1 cellular context compared by ENCODE assay signal in the genomic region with DNA sequence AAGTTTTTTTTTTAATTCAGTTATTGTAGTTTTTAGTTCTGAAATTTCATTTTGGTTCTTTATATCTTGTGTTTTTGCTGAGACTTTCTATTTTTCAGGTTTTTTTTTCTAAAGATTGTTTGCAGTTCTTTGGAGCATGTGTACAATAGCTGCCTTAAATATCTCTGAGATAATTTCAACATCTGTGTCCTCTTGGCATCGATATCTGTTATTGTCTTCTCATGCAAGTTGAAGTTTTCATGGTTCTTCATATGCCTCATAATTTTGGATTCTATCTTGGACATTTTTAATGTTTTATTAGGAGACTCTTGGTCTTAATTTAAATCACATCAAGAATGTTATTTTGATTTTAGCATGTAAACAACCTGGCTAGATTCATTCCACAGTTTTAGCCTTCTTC.
TF ChIP-seq lines count a peak whose summit lies in the region.

No MANE protein-coding gene starts in this region.

TF ChIP-seq in GM23338, 12 proteins besides CTCF, POLR2A, EP300 and RAD21 (continued from another document):
- TF ChIP-seq, protein P1, sequence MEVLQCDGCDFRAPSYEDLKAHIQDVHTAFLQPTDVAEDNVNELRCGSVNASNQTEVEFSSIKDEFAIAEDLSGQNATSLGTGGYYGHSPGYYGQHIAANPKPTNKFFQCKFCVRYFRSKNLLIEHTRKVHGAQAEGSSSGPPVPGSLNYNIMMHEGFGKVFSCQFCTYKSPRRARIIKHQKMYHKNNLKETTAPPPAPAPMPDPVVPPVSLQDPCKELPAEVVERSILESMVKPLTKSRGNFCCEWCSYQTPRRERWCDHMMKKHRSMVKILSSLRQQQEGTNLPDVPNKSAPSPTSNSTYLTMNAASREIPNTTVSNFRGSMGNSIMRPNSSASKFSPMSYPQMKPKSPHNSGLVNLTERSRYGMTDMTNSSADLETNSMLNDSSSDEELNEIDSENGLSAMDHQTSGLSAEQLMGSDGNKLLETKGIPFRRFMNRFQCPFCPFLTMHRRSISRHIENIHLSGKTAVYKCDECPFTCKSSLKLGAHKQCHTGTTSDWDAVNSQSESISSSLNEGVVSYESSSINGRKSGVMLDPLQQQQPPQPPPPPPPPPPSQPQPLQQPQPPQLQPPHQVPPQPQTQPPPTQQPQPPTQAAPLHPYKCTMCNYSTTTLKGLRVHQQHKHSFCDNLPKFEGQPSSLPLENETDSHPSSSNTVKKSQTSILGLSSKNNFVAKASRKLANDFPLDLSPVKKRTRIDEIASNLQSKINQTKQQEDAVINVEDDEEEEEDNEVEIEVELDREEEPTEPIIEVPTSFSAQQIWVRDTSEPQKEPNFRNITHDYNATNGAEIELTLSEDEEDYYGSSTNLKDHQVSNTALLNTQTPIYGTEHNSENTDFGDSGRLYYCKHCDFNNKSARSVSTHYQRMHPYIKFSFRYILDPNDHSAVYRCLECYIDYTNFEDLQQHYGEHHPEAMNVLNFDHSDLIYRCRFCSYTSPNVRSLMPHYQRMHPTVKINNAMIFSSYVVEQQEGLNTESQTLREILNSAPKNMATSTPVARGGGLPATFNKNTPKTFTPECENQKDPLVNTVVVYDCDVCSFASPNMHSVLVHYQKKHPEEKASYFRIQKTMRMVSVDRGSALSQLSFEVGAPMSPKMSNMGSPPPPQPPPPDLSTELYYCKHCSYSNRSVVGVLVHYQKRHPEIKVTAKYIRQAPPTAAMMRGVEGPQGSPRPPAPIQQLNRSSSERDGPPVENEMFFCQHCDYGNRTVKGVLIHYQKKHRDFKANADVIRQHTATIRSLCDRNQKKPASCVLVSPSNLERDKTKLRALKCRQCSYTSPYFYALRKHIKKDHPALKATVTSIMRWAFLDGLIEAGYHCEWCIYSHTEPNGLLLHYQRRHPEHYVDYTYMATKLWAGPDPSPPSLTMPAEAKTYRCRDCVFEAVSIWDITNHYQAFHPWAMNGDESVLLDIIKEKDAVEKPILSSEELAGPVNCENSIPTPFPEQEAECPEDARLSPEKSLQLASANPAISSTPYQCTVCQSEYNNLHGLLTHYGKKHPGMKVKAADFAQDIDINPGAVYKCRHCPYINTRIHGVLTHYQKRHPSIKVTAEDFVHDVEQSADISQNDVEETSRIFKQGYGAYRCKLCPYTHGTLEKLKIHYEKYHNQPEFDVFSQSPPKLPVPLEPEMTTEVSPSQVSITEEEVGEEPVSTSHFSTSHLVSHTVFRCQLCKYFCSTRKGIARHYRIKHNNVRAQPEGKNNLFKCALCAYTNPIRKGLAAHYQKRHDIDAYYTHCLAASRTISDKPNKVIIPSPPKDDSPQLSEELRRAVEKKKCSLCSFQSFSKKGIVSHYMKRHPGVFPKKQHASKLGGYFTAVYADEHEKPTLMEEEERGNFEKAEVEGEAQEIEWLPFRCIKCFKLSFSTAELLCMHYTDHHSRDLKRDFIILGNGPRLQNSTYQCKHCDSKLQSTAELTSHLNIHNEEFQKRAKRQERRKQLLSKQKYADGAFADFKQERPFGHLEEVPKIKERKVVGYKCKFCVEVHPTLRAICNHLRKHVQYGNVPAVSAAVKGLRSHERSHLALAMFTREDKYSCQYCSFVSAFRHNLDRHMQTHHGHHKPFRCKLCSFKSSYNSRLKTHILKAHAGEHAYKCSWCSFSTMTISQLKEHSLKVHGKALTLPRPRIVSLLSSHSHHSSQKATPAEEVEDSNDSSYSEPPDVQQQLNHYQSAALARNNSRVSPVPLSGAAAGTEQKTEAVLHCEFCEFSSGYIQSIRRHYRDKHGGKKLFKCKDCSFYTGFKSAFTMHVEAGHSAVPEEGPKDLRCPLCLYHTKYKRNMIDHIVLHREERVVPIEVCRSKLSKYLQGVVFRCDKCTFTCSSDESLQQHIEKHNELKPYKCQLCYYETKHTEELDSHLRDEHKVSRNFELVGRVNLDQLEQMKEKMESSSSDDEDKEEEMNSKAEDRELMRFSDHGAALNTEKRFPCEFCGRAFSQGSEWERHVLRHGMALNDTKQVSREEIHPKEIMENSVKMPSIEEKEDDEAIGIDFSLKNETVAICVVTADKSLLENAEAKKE (CRISPR knock-in tag; IDR thresholded peaks at IDR 0.05), result no peak
- TF ChIP-seq JUNB (IDR thresholded peaks at IDR 0.05; ENCODE audit: unreplicated experiment), result no peak
- TF ChIP-seq EZH2phosphoT487 (IDR thresholded peaks at IDR 0.05; ENCODE audit: unreplicated experiment), result no peak
- TF ChIP-seq, protein P2, sequence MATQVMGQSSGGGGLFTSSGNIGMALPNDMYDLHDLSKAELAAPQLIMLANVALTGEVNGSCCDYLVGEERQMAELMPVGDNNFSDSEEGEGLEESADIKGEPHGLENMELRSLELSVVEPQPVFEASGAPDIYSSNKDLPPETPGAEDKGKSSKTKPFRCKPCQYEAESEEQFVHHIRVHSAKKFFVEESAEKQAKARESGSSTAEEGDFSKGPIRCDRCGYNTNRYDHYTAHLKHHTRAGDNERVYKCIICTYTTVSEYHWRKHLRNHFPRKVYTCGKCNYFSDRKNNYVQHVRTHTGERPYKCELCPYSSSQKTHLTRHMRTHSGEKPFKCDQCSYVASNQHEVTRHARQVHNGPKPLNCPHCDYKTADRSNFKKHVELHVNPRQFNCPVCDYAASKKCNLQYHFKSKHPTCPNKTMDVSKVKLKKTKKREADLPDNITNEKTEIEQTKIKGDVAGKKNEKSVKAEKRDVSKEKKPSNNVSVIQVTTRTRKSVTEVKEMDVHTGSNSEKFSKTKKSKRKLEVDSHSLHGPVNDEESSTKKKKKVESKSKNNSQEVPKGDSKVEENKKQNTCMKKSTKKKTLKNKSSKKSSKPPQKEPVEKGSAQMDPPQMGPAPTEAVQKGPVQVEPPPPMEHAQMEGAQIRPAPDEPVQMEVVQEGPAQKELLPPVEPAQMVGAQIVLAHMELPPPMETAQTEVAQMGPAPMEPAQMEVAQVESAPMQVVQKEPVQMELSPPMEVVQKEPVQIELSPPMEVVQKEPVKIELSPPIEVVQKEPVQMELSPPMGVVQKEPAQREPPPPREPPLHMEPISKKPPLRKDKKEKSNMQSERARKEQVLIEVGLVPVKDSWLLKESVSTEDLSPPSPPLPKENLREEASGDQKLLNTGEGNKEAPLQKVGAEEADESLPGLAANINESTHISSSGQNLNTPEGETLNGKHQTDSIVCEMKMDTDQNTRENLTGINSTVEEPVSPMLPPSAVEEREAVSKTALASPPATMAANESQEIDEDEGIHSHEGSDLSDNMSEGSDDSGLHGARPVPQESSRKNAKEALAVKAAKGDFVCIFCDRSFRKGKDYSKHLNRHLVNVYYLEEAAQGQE (IDR thresholded peaks at IDR 0.05; ENCODE audit: unreplicated experiment), result no peak
- TF ChIP-seq CREB1 (CRISPR knock-in tag; IDR thresholded peaks at IDR 0.05; ENCODE audit: low read depth), result no peak
- no peak for TF ChIP-seq STAT1 (IDR thresholded peaks at IDR 0.05; ENCODE audit: unreplicated experiment)
- no peak for TF ChIP-seq EZH2 (IDR thresholded peaks at IDR 0.05; ENCODE audit: low read depth, unreplicated experiment)
- TF ChIP-seq NANOG (IDR thresholded peaks at IDR 0.05; ENCODE audit: borderline replicate concordance), result no peak
- TF ChIP-seq POLR2AphosphoS5 (IDR thresholded peaks at IDR 0.05; ENCODE audit: low read depth), result no peak
- TF ChIP-seq ZNF331 (CRISPR knock-in tag; IDR thresholded peaks at IDR 0.05; ENCODE audit: low read depth), result no peak
